In the genomic region with DNA sequence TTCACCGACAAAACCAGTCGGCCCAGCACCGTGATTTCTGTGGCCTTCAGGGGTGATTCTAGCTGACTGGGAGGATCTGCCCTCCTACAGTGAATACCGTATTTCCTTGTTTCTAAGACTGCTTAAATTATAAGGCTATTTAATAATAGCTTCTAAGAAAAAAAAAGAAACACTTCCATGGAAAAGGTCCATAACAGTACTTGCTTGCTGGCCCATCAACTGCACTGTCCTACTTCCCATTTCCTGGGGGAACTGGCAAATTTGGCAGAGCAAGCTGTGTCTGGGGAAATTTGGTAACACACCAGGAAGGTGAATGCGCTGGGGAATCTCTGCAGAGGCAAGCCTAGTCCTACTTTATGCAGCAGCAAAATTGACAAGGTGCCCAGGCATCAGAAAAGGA, we compare ENCODE assay signal across 29 cellular contexts.
"Had no signal": no experiment of that assay in that cellular context is flagged by ENCODE, and none has a peak within 500 bp of the region (broad histone marks: within the 10 kb centered on the region; RNA-seq: fewer than 3 reads in every experiment).

No MANE protein-coding gene starts in this region.

- H3K27ac ChIP-seq: neural progenitor cell, ovary, parathyroid adenoma, psoas muscle, right lobe of liver, sigmoid colon, stomach, thoracic aorta, thyroid gland, tibial nerve, upper lobe of right lung, uterus had no signal

- H3K9me3 ChIP-seq: ovary, psoas muscle, right lobe of liver, sigmoid colon, stomach, thoracic aorta, thyroid gland, tibial nerve, upper lobe of right lung, uterus had no signal

- H3K4me1 Mint-ChIP-seq: naive thymus-derived CD8-positive, alpha-beta T cell; neural progenitor cell; stimulated activated effector memory CD8-positive, alpha-beta T cell treated with anti-CD3 and anti-CD28 coated beads, Interleukin-12 subunit alpha, Interleukin-12 subunit beta, amount 100 ng/mL, for 72 hours; stimulated activated naive B cell treated with anti-CD40 and anti-IgM and Interleukin-4, amounts not matched to agents 10 μg/mL and 1 μg/mL and 100 μg/mL, for 72 hours had no signal

- H3K27me3 Mint-ChIP-seq: stimulated activated naive B cell treated with anti-CD40 and anti-IgM and Interleukin-4, amounts not matched to agents 10 μg/mL and 1 μg/mL and 100 μg/mL, for 72 hours had no signal

- H3K36me3 Mint-ChIP-seq: naive thymus-derived CD8-positive, alpha-beta T cell; natural killer cell treated with Interleukin-12 subunit alpha and Interleukin-12 subunit beta and Interleukin-15 and Interleukin-18, amount 100 ng/mL, for 72 hours; neural progenitor cell; stimulated activated effector memory CD8-positive, alpha-beta T cell treated with anti-CD3 and anti-CD28 coated beads, Interleukin-12 subunit alpha, Interleukin-12 subunit beta, amount 100 ng/mL, for 72 hours; stimulated activated naive B cell treated with anti-CD40 and anti-IgM and Interleukin-4, amounts not matched to agents 10 μg/mL and 1 μg/mL and 100 μg/mL, for 72 hours; type B pancreatic cell had no signal

- H3K4me2 ChIP-seq: neural progenitor cell had no signal

- H3K4me3 ChIP-seq: neural progenitor cell, ovary, psoas muscle, right lobe of liver, sigmoid colon, stomach, thoracic aorta, thyroid gland, tibial nerve, upper lobe of right lung, uterus had no signal

- H3K79me2 ChIP-seq: parathyroid adenoma had no signal

- H3K27me3 ChIP-seq: neural progenitor cell, ovary, right lobe of liver, sigmoid colon, stomach, thyroid gland, tibial nerve, upper lobe of right lung, uterus had no signal

- ATAC-seq: naive thymus-derived CD8-positive, alpha-beta T cell; natural killer cell treated with Interleukin-12 subunit alpha and Interleukin-12 subunit beta and Interleukin-15 and Interleukin-18, amount 100 ng/mL, for 72 hours; psoas muscle; right cardiac atrium; right lobe of liver; stimulated activated effector memory CD8-positive, alpha-beta T cell treated with anti-CD3 and anti-CD28 coated beads, Interleukin-12 subunit alpha, Interleukin-12 subunit beta, amount 100 ng/mL, for 72 hours; stimulated activated naive B cell treated with anti-CD40 and anti-IgM and Interleukin-4, amounts not matched to agents 10 μg/mL and 1 μg/mL and 100 μg/mL, for 72 hours; upper lobe of right lung had no signal

- H3K4me1 ChIP-seq: parathyroid adenoma, psoas muscle, right lobe of liver, sigmoid colon, stomach, thyroid gland, tibial nerve, upper lobe of right lung, uterus had no signal

- H3K4me3 Mint-ChIP-seq: naive thymus-derived CD8-positive, alpha-beta T cell; natural killer cell treated with Interleukin-12 subunit alpha and Interleukin-12 subunit beta and Interleukin-15 and Interleukin-18, amount 100 ng/mL, for 72 hours; nephron progenitor cell; neural progenitor cell; stimulated activated effector memory CD8-positive, alpha-beta T cell treated with anti-CD3 and anti-CD28 coated beads, Interleukin-12 subunit alpha, Interleukin-12 subunit beta, amount 100 ng/mL, for 72 hours; stimulated activated naive B cell treated with anti-CD40 and anti-IgM and Interleukin-4, amounts not matched to agents 10 μg/mL and 1 μg/mL and 100 μg/mL, for 72 hours; stimulated activated naive CD8-positive, alpha-beta T cell treated with anti-CD3 and anti-CD28 coated beads, Interleukin-15, Interleukin-2, amounts not matched to agents 100 ng/mL and 50 ng/mL, for 24 hours; type B pancreatic cell had no signal

- H3K9me3 Mint-ChIP-seq: naive thymus-derived CD8-positive, alpha-beta T cell; nephron progenitor cell; neural progenitor cell; stimulated activated effector memory CD8-positive, alpha-beta T cell treated with anti-CD3 and anti-CD28 coated beads, Interleukin-12 subunit alpha, Interleukin-12 subunit beta, amount 100 ng/mL, for 72 hours; stimulated activated naive CD8-positive, alpha-beta T cell treated with anti-CD3 and anti-CD28 coated beads, Interleukin-15, Interleukin-2, amounts not matched to agents 100 ng/mL and 50 ng/mL, for 24 hours; type B pancreatic cell had no signal

- FAIRE-seq: small intestine had no signal

- H3K36me3 ChIP-seq: neural progenitor cell, ovary, right lobe of liver, sigmoid colon, stomach, thoracic aorta, thyroid gland, tibial nerve, upper lobe of right lung, uterus had no signal

- DNase-seq: naive thymus-derived CD8-positive, alpha-beta T cell; nephron progenitor cell; occipital lobe; ovary; posterior cingulate gyrus; psoas muscle; right cardiac atrium; right lobe of liver; sigmoid colon; small intestine; stimulated activated CD4-positive, alpha-beta T cell treated with anti-CD3 and anti-CD28 coated beads, Interleukin-15, amount 100 ng/mL, for 24 hours; stimulated activated CD4-positive, alpha-beta T cell treated with anti-CD3 and anti-CD28 coated beads, Interleukin-2, amount 100 ng/mL, for 24 hours; stimulated activated CD4-positive, alpha-beta T cell treated with anti-CD3 and anti-CD28 coated beads, Interleukin-2, amount 100 ng/mL, for 48 hours; stimulated activated CD4-positive, alpha-beta T cell treated with anti-CD3 and anti-CD28 coated beads, Interleukin-4, amount 100 ng/mL, for 24 hours; stimulated activated naive B cell treated with anti-CD40 and anti-IgM and Interleukin-4, amounts not matched to agents 10 μg/mL and 1 μg/mL and 100 μg/mL, for 72 hours; stimulated activated naive CD4-positive, alpha-beta T cell treated with Interleukin-2 at 50 U/mL for 16 hours; stomach; thyroid gland; upper lobe of right lung; uterus had no signal

- H3K9ac ChIP-seq: neural progenitor cell, parathyroid adenoma had no signal

- H2AFZ ChIP-seq: neural progenitor cell, parathyroid adenoma had no signal

- H3K27ac Mint-ChIP-seq: naive thymus-derived CD8-positive, alpha-beta T cell; natural killer cell treated with Interleukin-12 subunit alpha and Interleukin-12 subunit beta and Interleukin-15 and Interleukin-18, amount 100 ng/mL, for 72 hours; nephron progenitor cell; neural progenitor cell; progenitor cell of endocrine pancreas; stimulated activated effector memory CD8-positive, alpha-beta T cell treated with anti-CD3 and anti-CD28 coated beads, Interleukin-12 subunit alpha, Interleukin-12 subunit beta, amount 100 ng/mL, for 72 hours; stimulated activated naive B cell treated with anti-CD40 and anti-IgM and Interleukin-4, amounts not matched to agents 10 μg/mL and 1 μg/mL and 100 μg/mL, for 72 hours; stimulated activated naive CD8-positive, alpha-beta T cell treated with anti-CD3 and anti-CD28 coated beads, Interleukin-15, Interleukin-2, amounts not matched to agents 100 ng/mL and 50 ng/mL, for 24 hours; type B pancreatic cell had no signal
